Comparison of ENCODE assay signal across 15 cellular contexts in genomic region chr11:65810046-65810868, GRCh38. TPM values are rescaled to one million over a fixed set of nuclear protein-coding genes. Genes with fewer than 3 reads are reported as not detected.
DNase-seq lines count a peak whose midpoint lies in the region; ATAC-seq and TF ChIP-seq lines count a peak whose summit lies in the region.
"Had no signal": no experiment of that assay in that cellular context is flagged by ENCODE, and none has a peak within 500 bp of the region (broad histone marks: within the 10 kb centered on the region; RNA-seq: fewer than 3 reads in every experiment).

No MANE protein-coding gene starts in this region.

- no TSS peak for BruUV-seq in OCI-LY7 (replicated peaks; lab: Mats Ljungman, UMichigan)

- no peaks in the 10 kb centered on the region for H4K20me1 ChIP-seq in OCI-LY7 (ENCODE audit: insufficient read depth, low read length)
- H4K20me1 ChIP-seq: BLaER1 had no signal

- POLR2A ChIA-PET in OCI-LY7 (lab: Charles Lee): no interaction called here

- H2AFZ ChIP-seq in OCI-LY7 (ENCODE audit: low read length): no peak overlapping the region

- H3K4me1 ChIP-seq in right cardiac atrium (ENCODE audit: control insufficient read depth, insufficient read depth, low read length): no peaks in the 10 kb centered on the region
- no peaks in the 10 kb centered on the region for H3K4me1 ChIP-seq in OCI-LY7 (ENCODE audit: insufficient read depth, low read length, poor library complexity, severe bottlenecking)
- H3K4me1 ChIP-seq: left ventricle myocardium inferior, Peyer's patch had no signal

- H3K4me3 ChIP-seq in right cardiac atrium (ENCODE audit: low read length) (no peak overlapping the region), OCI-LY7 (ENCODE audit: low read depth, low read length, poor library complexity, severe bottlenecking) (no peak overlapping the region), fibroblast of mammary gland (ENCODE audit: control insufficient read depth, low read depth, low read length) (no peak overlapping the region)
- H3K4me3 ChIP-seq: BLaER1, left ventricle myocardium inferior, Peyer's patch had no signal

- no peaks in the 10 kb centered on the region for H3K36me3 ChIP-seq in OCI-LY7 (ENCODE audit: insufficient read depth, low read length)
- H3K36me3 ChIP-seq: BLaER1, left ventricle myocardium inferior, Peyer's patch had no signal

- TF ChIP-seq CTCF in OCI-LY7 (conservative IDR thresholded peaks at IDR 0.05; ENCODE audit: low read length): peak; percentile 46
- TF ChIP-seq CTCF in fibroblast of mammary gland (conservative IDR thresholded peaks at IDR 0.05; ENCODE audit: control insufficient read depth, insufficient read depth, low read depth, low read length): no peak

- DNase-seq in Right ventricle myocardium inferior (ENCODE audit: missing footprints): no peak
- no peak for DNase-seq in right cardiac atrium
- DNase-seq in OCI-LY7 (ENCODE audit: low spot score): peak; percentile 30
- peak; percentile 10 for DNase-seq in fibroblast of mammary gland (ENCODE audit: low read depth)
- DNase-seq in NCI-H526 treated with DMSO at 0.1 percent for 48 hours (lab: John Stamatoyannopoulos, UW): no peak
- no peak for DNase-seq in NCI-H2107 treated with DMSO at 0.1 percent for 48 hours (lab: John Stamatoyannopoulos, UW; ENCODE audit: unreplicated experiment)
- no peak for DNase-seq in globus pallidus (ENCODE audit: low spot score)
- DNase-seq: left ventricle myocardium inferior; NCI-H187; Peyer's patch; stimulated activated CD4-positive, alpha-beta T cell treated with anti-CD3 and anti-CD28 coated beads, Interleukin-15, amount 100 ng/mL, for 24 hours had no signal

- H3K4me2 ChIP-seq in OCI-LY7 (ENCODE audit: low read length): no peak overlapping the region

- H3K9me2 ChIP-seq in OCI-LY7 (ENCODE audit: insufficient read depth, low read length): no peaks in the 10 kb centered on the region

- H3K9me3 ChIP-seq in right cardiac atrium (ENCODE audit: control insufficient read depth, low read length) (no peaks in the 10 kb centered on the region), OCI-LY7 (ENCODE audit: low read length) (no peaks in the 10 kb centered on the region)
- H3K9me3 ChIP-seq: BLaER1, left ventricle myocardium inferior, Peyer's patch had no signal

- ATAC-seq in Right ventricle myocardium inferior (peak; percentile 10), right cardiac atrium (no peak), HG02763 (IDR thresholded peaks at IDR 0.05; ENCODE audit: unreplicated experiment) (no peak)

- H3K27ac ChIP-seq in right cardiac atrium (ENCODE audit: low read length) (no peak overlapping the region), OCI-LY7 (ENCODE audit: low read depth, low read length, poor library complexity, severe bottlenecking) (no peak overlapping the region)
- H3K27ac ChIP-seq: BLaER1, left ventricle myocardium inferior, Peyer's patch had no signal

- 83% methylated on average over 23 of the region's 23 CpGs for WGBS in right cardiac atrium

- intact Hi-C loops in Right ventricle myocardium inferior (cut with DNase I): no loop called here
- intact Hi-C loops in right cardiac atrium (cut with DNase I): loop anchor here in 2 of 4 donors (10.0 kb wide), 2 partner anchors 95 to 175 kb away; partner anchors contain the start of genes KAT5 (in 1 of the 2) and SIPA1 (in 1 of the 2)
- intact Hi-C loops in OCI-LY7 (cut with micrococcal nuclease; ENCODE audit: unreplicated experiment): no loop called here

- CTCF ChIA-PET in OCI-LY7 (lab: Charles Lee; ENCODE audit: unreplicated experiment): no interaction called here

- H3K79me2 ChIP-seq in OCI-LY7 (ENCODE audit: insufficient read depth, low read depth, low read length): no peaks in the 10 kb centered on the region

- H3K27me3 ChIP-seq in right cardiac atrium (ENCODE audit: control insufficient read depth, insufficient read depth): no peaks in the 10 kb centered on the region
- H3K27me3 ChIP-seq: BLaER1, Peyer's patch had no signal

RNA-seq across cellular contexts. Expression of gene OVOL1, which starts 23.4 kb away (rescaled TPM):
- not detected for total RNA-seq in Right ventricle myocardium inferior
- total RNA-seq in right cardiac atrium: not detected
- polyA plus RNA-seq in right cardiac atrium: not detected
- 0.15 TPM in 1 of 2 replicates, not detected in the other for total RNA-seq in OCI-LY7 (2014; rRNA removed; shearing (Covaris generic))
- total RNA-seq in OCI-LY7 (2022): not detected in 2 replicates
- total RNA-seq: HT1080, left ventricle myocardium inferior, osteoblast had no signal

RNA-seq across cellular contexts. Expression of gene SNX32, which starts 23.5 kb away (rescaled TPM):
- total RNA-seq in Right ventricle myocardium inferior: not detected
- total RNA-seq in right cardiac atrium: under 1 TPM in 3 of 4 donors, not detected in 1; 0.20 to 0.88 (median 0.48) TPM
- polyA plus RNA-seq in right cardiac atrium: 0.20 TPM
- total RNA-seq in OCI-LY7 (2014; rRNA removed; shearing (Covaris generic)): not detected in 2 replicates
- total RNA-seq in OCI-LY7 (2022): not detected in 2 replicates
- total RNA-seq: HT1080, left ventricle myocardium inferior had no signal

RNA-seq across cellular contexts. Expression of gene AP5B1, which starts 29.5 kb away (rescaled TPM):
- 6.1 TPM for total RNA-seq in Right ventricle myocardium inferior
- total RNA-seq in right cardiac atrium: 10 to 100 TPM in 1 of 4 donors, 1 to 10 TPM in 3; 9.0 to 14.1 (median 9.1) TPM
- 6.6 TPM for polyA plus RNA-seq in right cardiac atrium
- total RNA-seq in OCI-LY7 (2014; rRNA removed; shearing (Covaris generic)): 10.2 and 12.9 TPM in 2 replicates
- total RNA-seq in OCI-LY7 (2022): 23.9 and 25.6 TPM in 2 replicates

RNA-seq across cellular contexts. Expression of gene CFL1, which starts 47.7 kb away (rescaled TPM):
- 386 TPM for total RNA-seq in Right ventricle myocardium inferior
- total RNA-seq in right cardiac atrium: 100 to 1,000 TPM; 285 to 470 (median 377) TPM
- 389 TPM for polyA plus RNA-seq in right cardiac atrium
- 1,019 and 1,146 TPM in 2 replicates for total RNA-seq in OCI-LY7 (2014; rRNA removed; shearing (Covaris generic))
- 1,064 and 1,119 TPM in 2 replicates for total RNA-seq in OCI-LY7 (2022)

RNA-seq across cellular contexts. Expression of gene MUS81, which starts 50.0 kb away (rescaled TPM):
- total RNA-seq in Right ventricle myocardium inferior (35.5 TPM), right cardiac atrium (10 to 100 TPM; 33.3 to 39.5 (median 35.8) TPM), OCI-LY7 (2022) (94.2 and 102 TPM in 2 replicates)
- 44.7 TPM for polyA plus RNA-seq in right cardiac atrium
- total RNA-seq in OCI-LY7 (2014; rRNA removed; shearing (Covaris generic)): 110 and 130 TPM in 2 replicates

Comparison
In these comparisons a context has a peak if more than half of its experiments do, and no peak if none do; other contexts are left out.
1. DNase-seq: peak in OCI-LY7 (single experiment) and fibroblast of mammary gland (single experiment); none in Right ventricle myocardium inferior (single experiment), right cardiac atrium (0 of 3), NCI-H526 treated with DMSO at 0.1 percent for 48 hours (single experiment), NCI-H2107 treated with DMSO at 0.1 percent for 48 hours (single experiment) and globus pallidus (single experiment).